ENCODE assay signal across 1 cellular context in genomic region chr22:50169774-50170341, GRCh38.
A peak's percentile ranks its signal among the peaks of the same experiment; 100 is the strongest.
TF ChIP-seq lines count a peak whose summit lies in the region.

No MANE protein-coding gene starts in this region.

TF ChIP-seq in K562, 482 proteins besides CTCF, POLR2A, EP300 and RAD21 (continued from another document):
- TF ChIP-seq, protein P1, sequence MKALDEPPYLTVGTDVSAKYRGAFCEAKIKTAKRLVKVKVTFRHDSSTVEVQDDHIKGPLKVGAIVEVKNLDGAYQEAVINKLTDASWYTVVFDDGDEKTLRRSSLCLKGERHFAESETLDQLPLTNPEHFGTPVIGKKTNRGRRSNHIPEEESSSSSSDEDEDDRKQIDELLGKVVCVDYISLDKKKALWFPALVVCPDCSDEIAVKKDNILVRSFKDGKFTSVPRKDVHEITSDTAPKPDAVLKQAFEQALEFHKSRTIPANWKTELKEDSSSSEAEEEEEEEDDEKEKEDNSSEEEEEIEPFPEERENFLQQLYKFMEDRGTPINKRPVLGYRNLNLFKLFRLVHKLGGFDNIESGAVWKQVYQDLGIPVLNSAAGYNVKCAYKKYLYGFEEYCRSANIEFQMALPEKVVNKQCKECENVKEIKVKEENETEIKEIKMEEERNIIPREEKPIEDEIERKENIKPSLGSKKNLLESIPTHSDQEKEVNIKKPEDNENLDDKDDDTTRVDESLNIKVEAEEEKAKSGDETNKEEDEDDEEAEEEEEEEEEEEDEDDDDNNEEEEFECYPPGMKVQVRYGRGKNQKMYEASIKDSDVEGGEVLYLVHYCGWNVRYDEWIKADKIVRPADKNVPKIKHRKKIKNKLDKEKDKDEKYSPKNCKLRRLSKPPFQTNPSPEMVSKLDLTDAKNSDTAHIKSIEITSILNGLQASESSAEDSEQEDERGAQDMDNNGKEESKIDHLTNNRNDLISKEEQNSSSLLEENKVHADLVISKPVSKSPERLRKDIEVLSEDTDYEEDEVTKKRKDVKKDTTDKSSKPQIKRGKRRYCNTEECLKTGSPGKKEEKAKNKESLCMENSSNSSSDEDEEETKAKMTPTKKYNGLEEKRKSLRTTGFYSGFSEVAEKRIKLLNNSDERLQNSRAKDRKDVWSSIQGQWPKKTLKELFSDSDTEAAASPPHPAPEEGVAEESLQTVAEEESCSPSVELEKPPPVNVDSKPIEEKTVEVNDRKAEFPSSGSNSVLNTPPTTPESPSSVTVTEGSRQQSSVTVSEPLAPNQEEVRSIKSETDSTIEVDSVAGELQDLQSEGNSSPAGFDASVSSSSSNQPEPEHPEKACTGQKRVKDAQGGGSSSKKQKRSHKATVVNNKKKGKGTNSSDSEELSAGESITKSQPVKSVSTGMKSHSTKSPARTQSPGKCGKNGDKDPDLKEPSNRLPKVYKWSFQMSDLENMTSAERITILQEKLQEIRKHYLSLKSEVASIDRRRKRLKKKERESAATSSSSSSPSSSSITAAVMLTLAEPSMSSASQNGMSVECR (CRISPR knock-in tag; IDR thresholded peaks at IDR 0.05), result no peak
- peak in 1 of 3 experiments; percentile 10 for TF ChIP-seq YY1 (IDR thresholded peaks at IDR 0.05; ENCODE audit: borderline replicate concordance in 1 of 3, control insufficient read depth in 1 of 3, extremely low read depth in 1 of 3, insufficient read depth in 3 of 3, insufficient read length in 1 of 3, insufficient replicate concordance in 2 of 3, low read depth in 1 of 3, low read length in 2 of 3)
- TF ChIP-seq REST (CRISPR knock-in tag; IDR thresholded peaks at IDR 0.05; ENCODE audit: low read depth), result no peak
- no peak for TF ChIP-seq ZC3H11A (IDR thresholded peaks at IDR 0.05; ENCODE audit: low read depth, low read length)
- peak; percentile 61 for TF ChIP-seq RBFOX2 (IDR thresholded peaks at IDR 0.05; ENCODE audit: low read depth, low read length)
- no peak for TF ChIP-seq MECOM (CRISPR knock-in tag; IDR thresholded peaks at IDR 0.05)
- TF ChIP-seq RFX5 (IDR thresholded peaks at IDR 0.05; ENCODE audit: low read depth, low read length), result no peak
- TF ChIP-seq MTA1 (IDR thresholded peaks at IDR 0.05; ENCODE audit: borderline replicate concordance), result no peak
- peak; percentile 60 for TF ChIP-seq HMGN3 (IDR thresholded peaks at IDR 0.05; ENCODE audit: borderline replicate concordance, extremely low read depth, insufficient read length, low read depth, low read length)
- TF ChIP-seq MCM5 (IDR thresholded peaks at IDR 0.05; ENCODE audit: low read depth), result no peak
- TF ChIP-seq RFX7 (CRISPR knock-in tag; IDR thresholded peaks at IDR 0.05), result no peak
- TF ChIP-seq ZNF398 (CRISPR knock-in tag; IDR thresholded peaks at IDR 0.05), result no peak
- no peak for TF ChIP-seq ZBTB26 (CRISPR knock-in tag; IDR thresholded peaks at IDR 0.05)
- peak; percentile 47 to 67; a peak in 2 of 4 replicates for TF ChIP-seq MAZ (CRISPR knock-in tag; conservative IDR thresholded peaks at IDR 0.05 in 1 of 2, IDR thresholded peaks at IDR 0.05 in 1 of 2)
- TF ChIP-seq GMEB1 (CRISPR knock-in tag; IDR thresholded peaks at IDR 0.05), result peak; percentile 52; the same call in 1 of the 2 replicates
- no peak for TF ChIP-seq THAP12 (CRISPR knock-in tag; IDR thresholded peaks at IDR 0.05)
- TF ChIP-seq EWSR1 (IDR thresholded peaks at IDR 0.05; ENCODE audit: borderline replicate concordance, low read depth, partially characterized antibody), result no peak
- no peak for TF ChIP-seq SRSF7 (optimal IDR thresholded peaks at IDR 0.05; ENCODE audit: low read depth, low read length)
- TF ChIP-seq NFIC (IDR thresholded peaks at IDR 0.05), result no peak
